In genomic region chr3:196915375-196915774, GRCh38 we compare ENCODE assay signal across 24 cellular contexts. TPM values are rescaled to one million over a fixed set of nuclear protein-coding genes. Genes with fewer than 3 reads are reported as not detected.
DNase-seq lines count a peak whose midpoint lies in the region; ATAC-seq and TF ChIP-seq lines count a peak whose summit lies in the region.
"Had no signal": no experiment of that assay in that cellular context is flagged by ENCODE, and none has a peak within 500 bp of the region (broad histone marks: within the 10 kb centered on the region; RNA-seq: fewer than 3 reads in every experiment).

No MANE protein-coding gene starts in this region.

- H3K27ac ChIP-seq in left lung (no peak overlapping the region), upper lobe of right lung (no peak overlapping the region)
- H3K27ac ChIP-seq: BLaER1 had no signal

- DNase-seq in T-helper 17 cell, result no peak
- DNase-seq in left lung, result no peak
- DNase-seq in upper lobe of right lung, result no peak
- DNase-seq in stimulated activated CD4-positive, alpha-beta T cell treated with anti-CD3 and anti-CD28 coated beads, Interleukin-2, amount 100 ng/mL, for 24 hours, result no peak
- DNase-seq: 8988T; ACHN; BE2C; C1 segment of cervical spinal cord; CD4-positive, alpha-beta memory T cell; CD4-positive, CD25-positive, alpha-beta regulatory T cell; CD8-positive, alpha-beta memory T cell; COR-L47; DMS 273 treated with DMSO at 0.1 percent for 48 hours; DMS153; DMS53; DMS79; DND-41; EL; GDM1 had no signal

- H3K4me3 Mint-ChIP-seq in T-helper 17 cell, result peak overlapping the region; percentile 50
- H3K4me3 Mint-ChIP-seq: CD14-positive monocyte; CD4-positive, alpha-beta memory T cell; CD4-positive, CD25-positive, alpha-beta regulatory T cell; CD8-positive, alpha-beta memory T cell had no signal

- intact Hi-C loops in left lung (cut with DNase I), result no loop called here
- intact Hi-C loops in upper lobe of right lung (cut with DNase I), result no loop called here

- H3K36me3 ChIP-seq in left lung (peaks cover 0 to 24% of the 10 kb centered on the region in 2 donors), upper lobe of right lung (peaks cover 7% of the 10 kb centered on the region)

- H3K27me3 ChIP-seq in left lung (no peaks in the 10 kb centered on the region), upper lobe of right lung (no peaks in the 10 kb centered on the region)
- H3K27me3 ChIP-seq: BE2C, BLaER1 had no signal

- no peak overlapping the region for H3K4me3 ChIP-seq in left lung
- no peak overlapping the region for H3K4me3 ChIP-seq in upper lobe of right lung
- H3K4me3 ChIP-seq: BLaER1, GM12878 had no signal

- no peak overlapping the region for H3K27ac Mint-ChIP-seq in T-helper 17 cell
- H3K27ac Mint-ChIP-seq: CD4-positive, alpha-beta memory T cell; CD4-positive, CD25-positive, alpha-beta regulatory T cell had no signal

- ATAC-seq in T-helper 17 cell (no peak), left lung (peak; percentile 71), upper lobe of right lung (peak; percentile 60), GM18498 (IDR thresholded peaks at IDR 0.05; ENCODE audit: unreplicated experiment) (no peak)
- ATAC-seq: GM12878 had no signal

- peaks cover 6% of the 10 kb centered on the region for H3K4me1 Mint-ChIP-seq in T-helper 17 cell
- H3K4me1 Mint-ChIP-seq: CD8-positive, alpha-beta memory T cell had no signal

- H3K4me1 ChIP-seq in left lung (no peaks in the 10 kb centered on the region), upper lobe of right lung (no peaks in the 10 kb centered on the region)
- H3K4me1 ChIP-seq: BE2C, BLaER1 had no signal

- TF ChIP-seq CTCF in left lung (IDR thresholded peaks at IDR 0.05) (no peak), upper lobe of right lung (IDR thresholded peaks at IDR 0.05) (no peak)

- peaks cover 4% of the 10 kb centered on the region for H3K36me3 Mint-ChIP-seq in T-helper 17 cell (ENCODE audit: low read depth)

- no peaks in the 10 kb centered on the region for H3K9me3 ChIP-seq in T-helper 17 cell (ENCODE audit: control insufficient read depth, low read length, poor library complexity, severe bottlenecking)
- H3K9me3 ChIP-seq in left lung, result no peaks in the 10 kb centered on the region
- H3K9me3 ChIP-seq in upper lobe of right lung, result no peaks in the 10 kb centered on the region

- no peaks in the 10 kb centered on the region for H3K27me3 Mint-ChIP-seq in T-helper 17 cell
- H3K27me3 Mint-ChIP-seq: CD4-positive, alpha-beta memory T cell; CD4-positive, CD25-positive, alpha-beta regulatory T cell had no signal

RNA-seq across cellular contexts. Expression of gene NCBP2, which starts 27.0 kb away (rescaled TPM):
- total RNA-seq in T-helper 17 cell (10 to 100 TPM; 48.7 to 51.7 TPM), left lung (10 to 100 TPM; 56.0 to 60.9 TPM), upper lobe of right lung (54.7 TPM)

RNA-seq across cellular contexts. Expression of gene SENP5, which starts 47.7 kb away (rescaled TPM):
- total RNA-seq in T-helper 17 cell (10 to 100 TPM; 59.3 to 65.5 TPM), left lung (10 to 100 TPM; 26.9 to 29.9 TPM), upper lobe of right lung (27.7 TPM)

RNA-seq across cellular contexts. Expression of gene PIGZ, which starts 53.3 kb away (rescaled TPM):
- total RNA-seq in T-helper 17 cell (1 to 10 TPM in 1 of 2 donors, under 1 TPM in 1; 0.89 to 1.5 TPM), left lung (1 to 10 TPM; 2.9 to 6.3 TPM), upper lobe of right lung (3.6 TPM)
- total RNA-seq: G401 had no signal

Comparison
In these comparisons a context has a peak if more than half of its experiments do, and no peak if none do; other contexts are left out.
1. ATAC-seq: peak in left lung (single experiment) and upper lobe of right lung (single experiment); none in T-helper 17 cell (single experiment) and GM18498 (single experiment).